ENCODE assay signal across 8 cellular contexts in genomic region chr1:210251680-210252490, GRCh38. TPM values are rescaled to one million over a fixed set of nuclear protein-coding genes. Genes with fewer than 3 reads are reported as not detected.
A peak's percentile ranks its signal among the peaks of the same experiment; 100 is the strongest.
DNase-seq lines count a peak whose midpoint lies in the region; ATAC-seq and TF ChIP-seq lines count a peak whose summit lies in the region.

No MANE protein-coding gene starts in this region.

- DNase-seq in CD8-positive, alpha-beta memory T cell, result no peak
- DNase-seq in Jurkat, Clone E6-1 (ENCODE audit: low read depth, low spot score), result no peak
- DNase-seq in naive thymus-derived CD4-positive, alpha-beta T cell, result no peak
- DNase-seq in adrenal gland (no peak), posterior vena cava (ENCODE audit: low spot score) (no peak)

- peaks cover 0 to 3% (median 0%) of the 10 kb centered on the region in 3 donors for H3K36me3 Mint-ChIP-seq in CD8-positive, alpha-beta memory T cell
- no peaks in the 10 kb centered on the region for H3K36me3 Mint-ChIP-seq in naive thymus-derived CD4-positive, alpha-beta T cell

- H3K27ac ChIP-seq in CD8-positive, alpha-beta memory T cell (ENCODE audit: low read depth, low read length), result no peak overlapping the region
- peak overlapping the region; percentile 84 for H3K27ac ChIP-seq in ectodermal cell (ENCODE audit: insufficient read depth, low read depth, low read length, poor library complexity, severe bottlenecking)
- no peak overlapping the region for H3K27ac ChIP-seq in naive thymus-derived CD4-positive, alpha-beta T cell (ENCODE audit: low read depth, low read length)
- peak overlapping the region in 1 of 5 donors; percentile 5 for H3K27ac ChIP-seq in adrenal gland

- no peak overlapping the region for H3K4me3 ChIP-seq in CD8-positive, alpha-beta memory T cell (ENCODE audit: low read length)
- H3K4me3 ChIP-seq in Jurkat, Clone E6-1 (ENCODE audit: low read length), result peak overlapping the region; percentile 30
- H3K4me3 ChIP-seq in ectodermal cell (ENCODE audit: insufficient read depth, low read depth, low read length), result peak overlapping the region; percentile 43
- no peak overlapping the region for H3K4me3 ChIP-seq in naive thymus-derived CD4-positive, alpha-beta T cell (ENCODE audit: low read length)
- peak overlapping the region in 2 of 4 donors; percentile 6 to 52 for H3K4me3 ChIP-seq in adrenal gland

- no peaks in the 10 kb centered on the region for H3K36me3 ChIP-seq in CD8-positive, alpha-beta memory T cell (ENCODE audit: insufficient read depth, low read length)
- H3K36me3 ChIP-seq in ectodermal cell (ENCODE audit: control insufficient read depth, insufficient read depth, low read length) (no peaks in the 10 kb centered on the region), adrenal gland (replicated peaks in 1 of 2) (no peaks in the 10 kb centered on the region)
- no peaks in the 10 kb centered on the region for H3K36me3 ChIP-seq in naive thymus-derived CD4-positive, alpha-beta T cell (ENCODE audit: control insufficient read depth in 2 of 3, insufficient read depth in 3 of 3, low read length in 3 of 3)

- H3K27me3 ChIP-seq in CD8-positive, alpha-beta memory T cell (ENCODE audit: insufficient read depth, low read length, poor library complexity, severe bottlenecking), result peaks cover 15% of the 10 kb centered on the region
- peaks cover 23% of the 10 kb centered on the region for H3K27me3 ChIP-seq in ectodermal cell (ENCODE audit: control insufficient read depth, insufficient read depth, low read length, poor library complexity, severe bottlenecking)
- H3K27me3 ChIP-seq in naive thymus-derived CD4-positive, alpha-beta T cell (ENCODE audit: control insufficient read depth in 2 of 2, insufficient read depth in 2 of 2, low read length in 2 of 2), result peaks cover 4 to 7% of the 10 kb centered on the region in 2 donors
- peaks cover 18% of the 10 kb centered on the region for H3K27me3 ChIP-seq in adrenal gland

- H3K4me3 Mint-ChIP-seq in CD8-positive, alpha-beta memory T cell, result peak overlapping the region; percentile 54 to 78 (median 75)
- H3K4me3 Mint-ChIP-seq in naive thymus-derived CD4-positive, alpha-beta T cell, result peak overlapping the region in 9 of 10 donors; percentile 47 to 81 (median 78)

- intact Hi-C loops in naive thymus-derived CD4-positive, alpha-beta T cell (cut with micrococcal nuclease), result no loop called here
- intact Hi-C loops in adrenal gland (cut with DNase I), result no loop called here
- intact Hi-C loops in posterior vena cava (cut with DNase I), result no loop called here

- peaks cover 8 to 20% (median 10%) of the 10 kb centered on the region in 3 donors for H3K4me1 Mint-ChIP-seq in CD8-positive, alpha-beta memory T cell
- H3K4me1 Mint-ChIP-seq in naive thymus-derived CD4-positive, alpha-beta T cell, result peaks cover 7 to 25% (median 13%) of the 10 kb centered on the region in 7 donors

- CTCF ChIA-PET in CD8-positive, alpha-beta memory T cell (lab: Charles Lee), result no interaction called here
- CTCF ChIA-PET in naive thymus-derived CD4-positive, alpha-beta T cell (lab: Charles Lee), result no interaction called here

- H3K27me3 Mint-ChIP-seq in CD8-positive, alpha-beta memory T cell, result peaks cover 56 to 77% of the 10 kb centered on the region in 2 donors
- H3K27me3 Mint-ChIP-seq in naive thymus-derived CD4-positive, alpha-beta T cell, result peaks cover 55 to 75% (median 64%) of the 10 kb centered on the region in 5 donors

- H3K4me1 ChIP-seq in CD8-positive, alpha-beta memory T cell (ENCODE audit: insufficient read depth, low read length), result no peaks in the 10 kb centered on the region
- H3K4me1 ChIP-seq in ectodermal cell (ENCODE audit: control insufficient read depth, insufficient read depth, low read length) (peaks cover 24% of the 10 kb centered on the region), adrenal gland (replicated peaks in 1 of 2) (peaks cover 10 to 20% of the 10 kb centered on the region in 2 donors)
- no peaks in the 10 kb centered on the region for H3K4me1 ChIP-seq in naive thymus-derived CD4-positive, alpha-beta T cell (ENCODE audit: control insufficient read depth in 2 of 2, insufficient read depth in 2 of 2, low read length in 2 of 2)

- no peak for TF ChIP-seq CTCF in adrenal gland (IDR thresholded peaks at IDR 0.05)

- peak overlapping the region in 1 of 8 donors; percentile 34 for H3K27ac Mint-ChIP-seq in CD8-positive, alpha-beta memory T cell
- no peak overlapping the region for H3K27ac Mint-ChIP-seq in naive thymus-derived CD4-positive, alpha-beta T cell

- peak; percentile 6 for ATAC-seq in naive thymus-derived CD4-positive, alpha-beta T cell
- no peak for ATAC-seq in HG02763 (IDR thresholded peaks at IDR 0.05; ENCODE audit: unreplicated experiment)
- no peak for ATAC-seq in GM21526 (IDR thresholded peaks at IDR 0.05; ENCODE audit: low FRiP score, unreplicated experiment)

- TF ChIP-seq POLR2A in adrenal gland (IDR thresholded peaks at IDR 0.05), result no peak

- WGBS in ectodermal cell, 2 experiments, result 2% methylated on average over 58 of the region's 58 CpGs
- WGBS in adrenal gland, 4 donors, result 20 to 53% (median 30%) methylated on average over 29 to 58 of the region's 58 CpGs

- peaks cover 0 to 7% (median 0%) of the 10 kb centered on the region in 5 donors for H3K9me3 Mint-ChIP-seq in CD8-positive, alpha-beta memory T cell
- H3K9me3 Mint-ChIP-seq in naive thymus-derived CD4-positive, alpha-beta T cell, result peaks cover 0 to 1% (median 0%) of the 10 kb centered on the region in 11 donors

- no peaks in the 10 kb centered on the region for H3K9me3 ChIP-seq in CD8-positive, alpha-beta memory T cell (ENCODE audit: low read length)
- H3K9me3 ChIP-seq in ectodermal cell (ENCODE audit: control insufficient read depth, low read length) (no peaks in the 10 kb centered on the region), adrenal gland (replicated peaks in 1 of 3) (no peaks in the 10 kb centered on the region)
- no peaks in the 10 kb centered on the region for H3K9me3 ChIP-seq in naive thymus-derived CD4-positive, alpha-beta T cell (ENCODE audit: control insufficient read depth in 2 of 3, low read length in 3 of 3)

- POLR2A ChIA-PET in CD8-positive, alpha-beta memory T cell (lab: Charles Lee), result no interaction called here
- POLR2A ChIA-PET in naive thymus-derived CD4-positive, alpha-beta T cell (lab: Charles Lee), result no interaction called here

RNA-seq across cellular contexts. Expression of gene SERTAD4, which starts 19.3 kb away (rescaled TPM):
- not detected for total RNA-seq in CD8-positive, alpha-beta memory T cell
- not detected for polyA plus RNA-seq in CD8-positive, alpha-beta memory T cell
- not detected for polyA plus RNA-seq in Jurkat, Clone E6-1 (2012; ENCODE audit: insufficient read depth, insufficient read length)
- 5.5 TPM for polyA plus RNA-seq in ectodermal cell (2013, experiment 1 of 4)
- 5.1 TPM for polyA plus RNA-seq in ectodermal cell (2013, experiment 2 of 4)
- polyA plus RNA-seq in ectodermal cell (2013, experiment 3 of 4), result 4.1 TPM
- polyA plus RNA-seq in ectodermal cell (2013, experiment 4 of 4), result 4.0 TPM
- total RNA-seq in naive thymus-derived CD4-positive, alpha-beta T cell, result not detected
- polyA plus RNA-seq in naive thymus-derived CD4-positive, alpha-beta T cell, result not detected
- total RNA-seq in adrenal gland (1 to 10 TPM in 2 of 8 donors, under 1 TPM in 5, not detected in 1; 0.04 to 1.7 (median 0.57) TPM), posterior vena cava (1 to 10 TPM; 1.7 to 2.4 TPM)
- under 1 TPM; 0.47 to 0.70 (median 0.64) TPM for polyA plus RNA-seq in adrenal gland

Comparison
In these comparisons a context has a peak if more than half of its experiments do, and no peak if none do; other contexts are left out.
1. H3K4me3 ChIP-seq: peak in Jurkat, Clone E6-1 (single experiment) and ectodermal cell (single experiment); none in CD8-positive, alpha-beta memory T cell (single experiment) and naive thymus-derived CD4-positive, alpha-beta T cell (single experiment).